8 cellular contexts compared by ENCODE assay signal in the genomic region with DNA sequence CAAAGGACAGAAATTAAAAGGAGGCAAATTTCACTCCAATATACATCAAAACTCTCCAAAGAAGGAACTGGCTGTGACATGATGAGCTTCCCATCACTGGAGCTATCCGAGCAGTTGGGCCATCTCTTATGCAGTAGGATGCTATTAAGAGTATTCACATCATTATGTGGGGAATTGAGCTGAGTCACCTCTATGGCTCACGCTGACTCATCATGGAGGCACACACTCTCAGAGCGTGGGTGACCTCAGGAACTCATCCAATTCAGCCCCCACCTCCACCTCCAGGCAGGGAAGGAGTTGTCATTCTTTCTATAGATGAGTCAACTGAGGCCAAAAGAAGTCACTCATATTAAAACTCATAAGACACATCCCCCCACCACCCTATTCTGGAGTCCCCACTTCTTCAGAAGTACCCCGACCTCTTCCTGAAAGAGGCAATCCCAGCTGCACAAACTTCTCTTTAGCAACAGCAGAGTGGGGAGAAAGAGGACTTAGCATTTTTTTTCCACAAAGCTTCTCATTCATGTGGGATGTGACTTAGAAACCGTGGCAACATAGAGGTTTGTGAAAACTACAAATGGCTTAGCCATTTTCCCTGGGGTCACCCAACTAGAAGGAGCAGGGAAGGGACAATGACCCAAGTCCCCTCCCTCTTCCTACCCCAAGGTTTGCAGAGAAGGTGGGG. TPM values are rescaled to one million over a fixed set of nuclear protein-coding genes. Genes with fewer than 3 reads are reported as not detected.
DNase-seq lines count a peak whose midpoint lies in the region; ATAC-seq and TF ChIP-seq lines count a peak whose summit lies in the region.

No MANE protein-coding gene starts in this region.

- no peak for ATAC-seq in sciatic nerve

- H3K27ac ChIP-seq in brain microvascular endothelial cell, result peak overlapping the region; percentile 75
- no peak overlapping the region for H3K27ac ChIP-seq in tibial nerve

- TF ChIP-seq CTCF in brain microvascular endothelial cell (IDR thresholded peaks at IDR 0.05; ENCODE audit: low read depth, low read length, missing control alignments) (no peak), retinal pigment epithelial cell (conservative IDR thresholded peaks at IDR 0.05; ENCODE audit: low read depth, low read length) (no peak), tibial nerve (IDR thresholded peaks at IDR 0.05) (no peak)

- in situ Hi-C loops in brain microvascular endothelial cell (cut with HindIII; ENCODE audit: low pct_ligation_motif_present, low sequenced_read_pairs), result no loop called here

- H3K9me3 ChIP-seq in tibial nerve, result no peaks in the 10 kb centered on the region

- TF ChIP-seq POLR2A in tibial nerve (IDR thresholded peaks at IDR 0.05), result no peak

- H3K4me3 ChIP-seq in brain microvascular endothelial cell (ENCODE audit: low read depth, low read length) (no peak overlapping the region), retinal pigment epithelial cell (ENCODE audit: low read length) (no peak overlapping the region), tibial nerve (no peak overlapping the region)

- TF ChIP-seq EP300 in tibial nerve (IDR thresholded peaks at IDR 0.05), result no peak

- H3K36me3 ChIP-seq in brain microvascular endothelial cell (replicated peaks) (no peaks in the 10 kb centered on the region), tibial nerve (no peaks in the 10 kb centered on the region)

- intact Hi-C loops in sciatic nerve (cut with DNase I), result no loop called here

- 36 to 48% methylated on average over 5 of the region's 5 CpGs for WGBS in tibial nerve, 2 donors

- peak in 2 of 3 experiments; percentile 17 to 27 for DNase-seq in activated CD8-positive, alpha-beta memory T cell treated with anti-CD3 and anti-CD28 coated beads for 48 hours (ENCODE audit: low read depth in 2 of 3, low spot score in 2 of 3)
- no peak for DNase-seq in activated CD8-positive, alpha-beta memory T cell treated with anti-CD3 and anti-CD28 coated beads for 24 hours
- DNase-seq in M059J (ENCODE audit: low read depth), result peak; percentile 100
- DNase-seq in brain microvascular endothelial cell, result peak; percentile 99
- peak; percentile 82 for DNase-seq in retinal pigment epithelial cell (ENCODE audit: low read depth)
- DNase-seq in sciatic nerve (ENCODE audit: low spot score), result no peak
- no peak for DNase-seq in tibial nerve (ENCODE audit: low spot score in 2 of 2)
- no peak for DNase-seq in retina

- H3K4me1 ChIP-seq in tibial nerve, result no peaks in the 10 kb centered on the region

- no peaks in the 10 kb centered on the region for H3K27me3 ChIP-seq in brain microvascular endothelial cell (replicated peaks)
- no peaks in the 10 kb centered on the region for H3K27me3 ChIP-seq in tibial nerve

RNA-seq across cellular contexts. Expression of a gene that starts 32.5 kb away (rescaled TPM):
- 0.02 TPM in 1 of 2 replicates, not detected in the other for total RNA-seq in M059J (2014; rRNA removed; shearing (Covaris generic))
- total RNA-seq in sciatic nerve, result not detected
- total RNA-seq in tibial nerve, result under 1 TPM in 1 of 4 donors, not detected in 3; under 0.01 TPM

Comparison
In these comparisons a context has a peak if more than half of its experiments do, and no peak if none do; other contexts are left out.
1. DNase-seq: peak in activated CD8-positive, alpha-beta memory T cell treated with anti-CD3 and anti-CD28 coated beads for 48 hours (2 of 3), M059J (single experiment), brain microvascular endothelial cell (single experiment) and retinal pigment epithelial cell (single experiment); none in activated CD8-positive, alpha-beta memory T cell treated with anti-CD3 and anti-CD28 coated beads for 24 hours (single experiment), sciatic nerve (single experiment), tibial nerve (0 of 2) and retina (single experiment).